1 cellular context compared by ENCODE assay signal in genomic region chr1:21077085-21077484, GRCh38.
TF ChIP-seq lines count a peak whose summit lies in the region.

No MANE protein-coding gene starts in this region.

TF ChIP-seq in HCT116, 20 proteins besides CTCF, POLR2A, EP300 and RAD21 (continued from another document):
- TF ChIP-seq REST (IDR thresholded peaks at IDR 0.05; ENCODE audit: low read depth) (no peak), EZH2phosphoT487 (IDR thresholded peaks at IDR 0.05; ENCODE audit: borderline replicate concordance) (no peak), ATF3 (IDR thresholded peaks at IDR 0.05) (no peak), FOSL1 (IDR thresholded peaks at IDR 0.05; ENCODE audit: low read depth) (no peak)
